ENCODE assay signal across 8 cellular contexts in genomic region chr9:92140074-92140753, GRCh38. TPM values are rescaled to one million over a fixed set of nuclear protein-coding genes. Genes with fewer than 3 reads are reported as not detected.
DNase-seq lines count a peak whose midpoint lies in the region; ATAC-seq, FAIRE-seq and TF ChIP-seq lines count a peak whose summit lies in the region.

No MANE protein-coding gene starts in this region.

- CTCF ChIA-PET in activated naive CD4-positive, alpha-beta T cell treated with anti-CD3 and anti-CD28 coated beads for 36 hours (lab: Charles Lee), result interaction anchor here (0.6 to 3.8 kb wide), 45 partner anchors 9 to 687 kb away, joined by 3 to 23 read pairs (median 4); partner anchors contain the start of genes CENPP, NOL8 and SPTLC1

- H2AFZ ChIP-seq in ACC112 (ENCODE audit: low read length, unreplicated experiment), result peak overlapping the region; percentile 47

- no peaks in the 10 kb centered on the region for H3K79me2 ChIP-seq in ACC112 (ENCODE audit: control insufficient read depth, insufficient read depth, low read length, unreplicated experiment)

- 22% methylated on average over 14 of the region's 16 CpGs for WGBS in prostate gland

- peak; percentile 96 for TF ChIP-seq CTCF in LNCAP (IDR thresholded peaks at IDR 0.05)
- peak; percentile 94 for TF ChIP-seq CTCF in glutamatergic neuron (IDR thresholded peaks at IDR 0.05; ENCODE audit: partially characterized antibody, unreplicated experiment)
- TF ChIP-seq CTCF in prostate gland (IDR thresholded peaks at IDR 0.05), result peak; percentile 81 to 91 (median 82)

- no peaks in the 10 kb centered on the region for H3K36me3 Mint-ChIP-seq in activated naive CD4-positive, alpha-beta T cell treated with anti-CD3 and anti-CD28 coated beads for 36 hours (ENCODE audit: low read depth)
- H3K36me3 Mint-ChIP-seq in glutamatergic neuron (ENCODE audit: unreplicated experiment), result no peaks in the 10 kb centered on the region

- TF ChIP-seq POLR2A in prostate gland (IDR thresholded peaks at IDR 0.05), result no peak

- H3K27ac Mint-ChIP-seq in activated naive CD4-positive, alpha-beta T cell treated with anti-CD3 and anti-CD28 coated beads for 36 hours, result no peak overlapping the region
- H3K27ac Mint-ChIP-seq in glutamatergic neuron (ENCODE audit: unreplicated experiment), result peak overlapping the region; percentile 52

- intact Hi-C loops in activated naive CD4-positive, alpha-beta T cell treated with anti-CD3 and anti-CD28 coated beads for 36 hours (cut with micrococcal nuclease), result loop anchor here (1.0 to 5.0 kb wide), 4 partner anchors 102 to 494 kb away; partner anchors contain the start of gene IARS1
- intact Hi-C loops in prostate gland (cut with DNase I), result no loop called here

- FAIRE-seq in urothelium cell line (lab: Jason Lieb, UNC), result peak; percentile 17

- H3K4me3 ChIP-seq in ACC112 (ENCODE audit: low read depth, low read length) (peak overlapping the region; percentile 80), prostate gland (no peak overlapping the region)

- no peaks in the 10 kb centered on the region for H3K9me3 Mint-ChIP-seq in activated naive CD4-positive, alpha-beta T cell treated with anti-CD3 and anti-CD28 coated beads for 36 hours
- H3K9me3 Mint-ChIP-seq in glutamatergic neuron (ENCODE audit: unreplicated experiment), result peaks cover 7% of the 10 kb centered on the region

- H3K4me1 Mint-ChIP-seq in activated naive CD4-positive, alpha-beta T cell treated with anti-CD3 and anti-CD28 coated beads for 36 hours (ENCODE audit: low read depth), result peaks cover 7% of the 10 kb centered on the region
- H3K4me1 Mint-ChIP-seq in glutamatergic neuron (ENCODE audit: low read depth, unreplicated experiment), result peaks cover 8% of the 10 kb centered on the region

- DNase-seq in SK-N-DZ (ENCODE audit: low spot score) (peak; percentile 73), glutamatergic neuron (peak; percentile 95), prostate gland (ENCODE audit: low spot score) (peak; percentile 57), urothelium cell line (ENCODE audit: low spot score) (peak; percentile 78)
- peak; percentile 77 for DNase-seq in activated naive CD4-positive, alpha-beta T cell treated with anti-CD3 and anti-CD28 coated beads for 36 hours

- no peak overlapping the region for H3K4me3 Mint-ChIP-seq in activated naive CD4-positive, alpha-beta T cell treated with anti-CD3 and anti-CD28 coated beads for 36 hours
- peak overlapping the region; percentile 13 for H3K4me3 Mint-ChIP-seq in glutamatergic neuron (ENCODE audit: unreplicated experiment)

- H3K27me3 ChIP-seq in ACC112 (ENCODE audit: insufficient read depth, low read length), result peaks cover 3% of the 10 kb centered on the region; the same call in 1 of the 2 replicates
- H3K27me3 ChIP-seq in prostate gland (replicated peaks; ENCODE audit: insufficient read depth), result no peaks in the 10 kb centered on the region

- peak; percentile 60 for ATAC-seq in GM18907 (IDR thresholded peaks at IDR 0.05; ENCODE audit: unreplicated experiment)

- H3K27ac ChIP-seq in ACC112 (ENCODE audit: low read depth, low read length), result no peak overlapping the region
- H3K27ac ChIP-seq in prostate gland, result no peak overlapping the region

- H3K36me3 ChIP-seq in ACC112 (ENCODE audit: insufficient read depth, low read length), result no peaks in the 10 kb centered on the region
- no peaks in the 10 kb centered on the region for H3K36me3 ChIP-seq in prostate gland

- no peaks in the 10 kb centered on the region for H3K9me3 ChIP-seq in prostate gland

- H3K4me1 ChIP-seq in ACC112 (ENCODE audit: control insufficient read depth, insufficient read depth, low read length, unreplicated experiment) (peaks cover 5% of the 10 kb centered on the region), prostate gland (replicated peaks) (peaks cover 3% of the 10 kb centered on the region)

- H3K27me3 Mint-ChIP-seq in activated naive CD4-positive, alpha-beta T cell treated with anti-CD3 and anti-CD28 coated beads for 36 hours (ENCODE audit: low read depth), result peaks cover 30% of the 10 kb centered on the region
- peaks cover 8% of the 10 kb centered on the region for H3K27me3 Mint-ChIP-seq in glutamatergic neuron (ENCODE audit: unreplicated experiment)

RNA-seq across cellular contexts. Expression of gene SPTLC1, which starts 25.0 kb away (rescaled TPM):
- 41.1 and 43.4 TPM in 2 replicates for polyA plus RNA-seq in SK-N-DZ (2014; cell fraction: cytosol; rRNA removed)
- polyA plus RNA-seq in SK-N-DZ (2014; cell fraction: nucleus; rRNA removed), result 47.2 and 47.4 TPM in 2 replicates
- 10 to 100 TPM; 32.0 to 38.4 TPM for total RNA-seq in activated naive CD4-positive, alpha-beta T cell treated with anti-CD3 and anti-CD28 coated beads for 36 hours
- total RNA-seq in glutamatergic neuron (ENCODE audit: unreplicated experiment) (45.9 TPM), prostate gland (10 to 100 TPM; 69.5 to 87.2 TPM)
